ENCODE assay signal across 1 cellular context in genomic region chr9:100428871-100429654, GRCh38.
TF ChIP-seq lines count a peak whose summit lies in the region.

No MANE protein-coding gene starts in this region.

TF ChIP-seq in endothelial cell of umbilical vein, 7 proteins besides CTCF, POLR2A, EP300 and RAD21:
- peak; percentile 100 for TF ChIP-seq JUN (IDR thresholded peaks at IDR 0.05; ENCODE audit: borderline replicate concordance, insufficient read depth, insufficient read length, low read depth)
- peak; percentile 55 for TF ChIP-seq GATA2 (IDR thresholded peaks at IDR 0.05; ENCODE audit: insufficient read depth, insufficient read length, low read depth, low read length)
- TF ChIP-seq EZH2 (IDR thresholded peaks at IDR 0.05; ENCODE audit: borderline replicate concordance, low read depth, low read length, severe bottlenecking): no peak
- TF ChIP-seq POLR2AphosphoS5 (IDR thresholded peaks at IDR 0.05; ENCODE audit: insufficient read depth, low read depth, low read length): peak; percentile 95
- TF ChIP-seq FOS (IDR thresholded peaks at IDR 0.05; ENCODE audit: borderline replicate concordance, insufficient read depth, low read length): peak; percentile 100
- peak; percentile 9 for TF ChIP-seq MAX (IDR thresholded peaks at IDR 0.05; ENCODE audit: insufficient read depth, insufficient read length)
- TF ChIP-seq MYC (IDR thresholded peaks at IDR 0.05; ENCODE audit: low read depth, low read length): no peak
